Comparison of ENCODE assay signal across 20 cellular contexts in genomic region chr9:105251133-105251532, GRCh38.
"Had no signal": no experiment of that assay in that cellular context is flagged by ENCODE, and none has a peak within 500 bp of the region (broad histone marks: within the 10 kb centered on the region; RNA-seq: fewer than 3 reads in every experiment).

No MANE protein-coding gene starts in this region.

- ATAC-seq: activated CD8-positive, alpha-beta memory T cell treated with anti-CD3 and anti-CD28 coated beads, Interleukin-2, amount 10 ng/mL, durations not matched to agents 7 days and 5 days; activated T-cell treated with anti-CD3 and anti-CD28 coated beads, Interleukin-2, amount 50 U/mL, for 4 hours; gastrocnemius medialis; heart left ventricle; left cardiac atrium had no signal

- H3K36me3 Mint-ChIP-seq: activated CD8-positive, alpha-beta memory T cell treated with anti-CD3 and anti-CD28 coated beads, Interleukin-2, amount 10 ng/mL, durations not matched to agents 7 days and 5 days; activated naive CD8-positive, alpha-beta T cell; naive B cell had no signal

- H3K4me3 ChIP-seq: gastrocnemius medialis, heart left ventricle, lung, right atrium auricular region, skin epidermis, upper lobe of left lung had no signal

- H3K9me3 Mint-ChIP-seq: activated T-cell treated with anti-CD3 and anti-CD28 coated beads, Interleukin-2, amount 50 U/mL, for 4 hours; central memory CD8-positive, alpha-beta T cell; naive B cell had no signal

- H3K27me3 ChIP-seq: gastrocnemius medialis, heart left ventricle, right atrium auricular region, upper lobe of left lung had no signal

- DNase-seq: activated CD4-positive, alpha-beta T cell treated with anti-CD3 and anti-CD28 coated beads, Interleukin-2, amount 50 U/mL, for 48 hours; activated CD4-positive, CD25-positive, alpha-beta regulatory T cell treated with anti-CD3 and anti-CD28 coated beads, Interleukin-2, amount 50 U/mL, for 72 hours; activated CD8-positive, alpha-beta memory T cell treated with anti-CD3 and anti-CD28 coated beads, Interleukin-2, amount 10 ng/mL, durations not matched to agents 7 days and 5 days; activated effector memory CD4-positive, alpha-beta T cell treated with anti-CD3 and anti-CD28 coated beads, Interleukin-2, amount 50 U/mL, for 16 hours; activated T-cell treated with anti-CD3 and anti-CD28 coated beads, Interleukin-2, amount 50 U/mL, for 4 hours; amniotic stem cell; gastrocnemius medialis; heart left ventricle; left cardiac atrium; naive B cell; posterior cingulate gyrus; stimulated activated CD4-positive, alpha-beta T cell treated with anti-CD3 and anti-CD28 coated beads, Interleukin-15, amount 100 ng/mL, for 24 hours; stimulated activated CD4-positive, alpha-beta T cell treated with anti-CD3 and anti-CD28 coated beads, Interleukin-4, amount 100 ng/mL, for 1 hour; stimulated activated naive CD4-positive, alpha-beta T cell; upper lobe of left lung had no signal

- H3K27ac ChIP-seq: gastrocnemius medialis, heart left ventricle, right atrium auricular region, skin epidermis, upper lobe of left lung had no signal

- H3K27me3 Mint-ChIP-seq: activated naive CD8-positive, alpha-beta T cell; central memory CD8-positive, alpha-beta T cell; naive B cell had no signal

- H3K4me3 Mint-ChIP-seq: activated CD8-positive, alpha-beta memory T cell treated with anti-CD3 and anti-CD28 coated beads, Interleukin-2, amount 10 ng/mL, durations not matched to agents 7 days and 5 days; activated naive CD8-positive, alpha-beta T cell; activated T-cell treated with anti-CD3 and anti-CD28 coated beads, Interleukin-2, amount 50 U/mL, for 4 hours; central memory CD8-positive, alpha-beta T cell; naive B cell had no signal

- H3K9me3 ChIP-seq: gastrocnemius medialis, heart left ventricle, right atrium auricular region, upper lobe of left lung had no signal

- H3K36me3 ChIP-seq: gastrocnemius medialis, heart left ventricle, right atrium auricular region, upper lobe of left lung had no signal

- H3K27ac Mint-ChIP-seq: activated CD8-positive, alpha-beta memory T cell treated with anti-CD3 and anti-CD28 coated beads, Interleukin-2, amount 10 ng/mL, durations not matched to agents 7 days and 5 days; activated naive CD8-positive, alpha-beta T cell had no signal
